8 cellular contexts compared by ENCODE assay signal in the genomic region with DNA sequence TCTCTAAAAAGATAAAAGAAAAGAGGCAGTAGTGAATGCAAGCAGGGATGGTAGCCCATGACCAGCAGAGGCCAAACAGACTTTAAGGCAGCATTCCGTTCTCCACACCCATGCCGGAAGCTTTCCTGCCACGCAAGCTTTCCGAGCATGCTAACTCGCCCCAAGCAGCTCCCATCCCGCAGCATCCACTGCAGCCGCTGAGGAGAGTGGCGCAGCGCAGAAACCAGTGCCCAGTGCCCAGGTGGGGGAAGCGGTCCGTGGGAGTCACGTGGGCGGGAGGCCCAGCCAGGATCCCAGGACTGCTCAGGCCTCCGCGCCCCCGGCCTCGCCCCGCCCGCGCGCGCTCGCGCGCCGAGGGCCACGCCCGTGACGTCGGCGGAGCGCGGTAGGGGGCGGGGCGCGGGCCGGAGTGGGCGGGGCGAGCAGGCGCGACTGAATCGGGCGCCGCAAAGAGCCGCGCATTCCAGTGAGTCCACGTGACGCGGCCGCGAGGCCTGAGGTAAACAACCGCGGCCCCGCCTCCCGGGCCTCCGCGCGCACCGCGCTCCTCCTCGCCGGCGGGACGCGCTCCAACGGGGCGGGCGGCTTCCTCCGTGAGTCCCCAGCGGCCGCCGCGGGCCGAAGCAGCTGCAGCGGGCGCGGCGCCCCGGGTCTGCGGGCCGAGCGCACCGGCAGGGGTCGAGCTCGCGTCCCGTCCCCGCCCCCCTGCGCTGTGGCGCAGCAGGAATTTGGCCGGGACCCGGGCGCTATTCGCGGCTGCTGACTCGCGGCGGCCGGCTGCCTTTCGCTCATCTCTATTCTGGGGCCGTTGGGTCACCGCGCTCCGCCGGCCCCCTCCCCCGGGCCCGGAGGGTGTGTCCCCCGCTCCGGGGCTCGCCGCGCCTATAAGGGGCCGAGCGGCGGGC. TPM values are rescaled to one million over a fixed set of nuclear protein-coding genes. Genes with fewer than 3 reads are reported as not detected.
DNase-seq lines count a peak whose midpoint lies in the region; ATAC-seq lines count a peak whose summit lies in the region.

OTUD1 (plus strand) TSS at position 529 of the 905 bp plus-strand sequence. CDS start 383 bp downstream, outside the sequence.

- peak within 1 kb of the TSS; percentile 86 to 97 (median 90) for H3K4me3 Mint-ChIP-seq in CD4-positive, CD25-positive, alpha-beta regulatory T cell

- no peaks in the 10 kb centered on the region for H3K27me3 Mint-ChIP-seq in CD4-positive, CD25-positive, alpha-beta regulatory T cell

- H3K4me1 ChIP-seq in CD4-positive, CD25-positive, alpha-beta regulatory T cell (ENCODE audit: control insufficient read depth, insufficient read depth, low read length, poor library complexity, severe bottlenecking), result peaks cover 38% of the 10 kb centered on the region

- H3K9me3 Mint-ChIP-seq in CD4-positive, CD25-positive, alpha-beta regulatory T cell, result no peaks in the 10 kb centered on the region

- peaks cover 25 to 40% (median 33%) of the 10 kb centered on the region in 4 donors for H3K4me1 Mint-ChIP-seq in CD4-positive, CD25-positive, alpha-beta regulatory T cell

- no peaks in the 10 kb centered on the region for H3K9me3 ChIP-seq in CD4-positive, CD25-positive, alpha-beta regulatory T cell (ENCODE audit: control insufficient read depth in 2 of 2, low read length in 2 of 2)

- H3K36me3 ChIP-seq in CD4-positive, CD25-positive, alpha-beta regulatory T cell (ENCODE audit: control insufficient read depth, insufficient read depth, low read length), result no peaks in the 10 kb centered on the region

- no peaks in the 10 kb centered on the region for H3K27me3 ChIP-seq in CD4-positive, CD25-positive, alpha-beta regulatory T cell (ENCODE audit: control insufficient read depth, insufficient read depth, low read length)

- peak within 1 kb of the TSS; percentile 84 for H3K27ac ChIP-seq in CD4-positive, CD25-positive, alpha-beta regulatory T cell (ENCODE audit: insufficient read depth, low read length, poor library complexity, severe bottlenecking)

- peak; percentile 91 for ATAC-seq in CD4-positive, CD25-positive, alpha-beta regulatory T cell (ENCODE audit: low read depth in 2 of 2)
- peak; percentile 80 for ATAC-seq in GM19395 (IDR thresholded peaks at IDR 0.05; ENCODE audit: unreplicated experiment)
- ATAC-seq in HG03558 (IDR thresholded peaks at IDR 0.05; ENCODE audit: extremely low read depth, unreplicated experiment), result peak; percentile 65

- H3K36me3 Mint-ChIP-seq in CD4-positive, CD25-positive, alpha-beta regulatory T cell, result peaks cover 17% of the 10 kb centered on the region

- H3K4me3 ChIP-seq in CD4-positive, CD25-positive, alpha-beta regulatory T cell (ENCODE audit: low read depth, low read length), result peak within 1 kb of the TSS; percentile 65

- DNase-seq in CD4-positive, CD25-positive, alpha-beta regulatory T cell, result peak; percentile 88 to 95 (median 94)
- DNase-seq in NCI-H82 (lab: John Stamatoyannopoulos, UW) (peak; percentile 90), medulla oblongata (ENCODE audit: extremely low spot score) (peak; percentile 97)
- peak; percentile 72 to 96 for DNase-seq in activated CD8-positive, alpha-beta memory T cell treated with anti-CD3 and anti-CD28 coated beads for 1 hour (ENCODE audit: extremely low read depth in 1 of 2, low read depth in 1 of 2)
- DNase-seq in effector CD4-positive, alpha-beta T cell, result peak; percentile 92
- DNase-seq in stimulated activated CD4-positive, alpha-beta T cell treated with anti-CD3 and anti-CD28 coated beads, TNF-alpha, amount 100 ng/mL, for 48 hours (ENCODE audit: low read depth in 3 of 3), result peak; percentile 84 to 91 (median 86)

- peak within 1 kb of the TSS; percentile 52 to 94 (median 94) for H3K27ac Mint-ChIP-seq in CD4-positive, CD25-positive, alpha-beta regulatory T cell

RNA-seq across cellular contexts. Expression of gene OTUD1, which starts in this region (rescaled TPM):
- total RNA-seq in CD4-positive, CD25-positive, alpha-beta regulatory T cell, result 86.8 TPM
- 10 to 100 TPM in 2 of 4 donors, 1 to 10 TPM in 2; 7.9 to 19.7 (median 12.5) TPM for polyA plus RNA-seq in CD4-positive, CD25-positive, alpha-beta regulatory T cell

Comparison
In these comparisons a context has a peak if more than half of its experiments do, and no peak if none do; other contexts are left out.
1. Peak in every context shown above with its lines: DNase-seq, ATAC-seq, H3K4me3 ChIP-seq and H3K27ac ChIP-seq.